In genomic region chrX:107714196-107714811, GRCh38 we compare ENCODE assay signal across 8 cellular contexts.
DNase-seq lines count a peak whose midpoint lies in the region; ATAC-seq lines count a peak whose summit lies in the region.

No MANE protein-coding gene starts in this region.

- DNase-seq in ELF-1 (ENCODE audit: low read depth, low spot score) (peak; percentile 52), T-helper 9 cell (peak; percentile 24), epithelial cell of prostate (ENCODE audit: low read depth, low spot score) (no peak), hippocampal formation (lab: John Stamatoyannopoulos, UW) (no peak), NCI-H82 (lab: John Stamatoyannopoulos, UW) (no peak), NCI-H2081 treated with DMSO at 0.1 percent for 48 hours (lab: John Stamatoyannopoulos, UW) (no peak)

- no peaks in the 10 kb centered on the region for H3K27me3 ChIP-seq in rectal smooth muscle tissue (ENCODE audit: control insufficient read depth, insufficient read depth, low read length)

- H3K4me3 ChIP-seq in rectal smooth muscle tissue (ENCODE audit: low read length): peak overlapping the region; percentile 81

- peak overlapping the region; percentile 78 for H3K27ac ChIP-seq in epithelial cell of prostate
- H3K27ac ChIP-seq in rectal smooth muscle tissue (ENCODE audit: low read depth, low read length): peak overlapping the region; percentile 92

- H3K4me1 ChIP-seq in rectal smooth muscle tissue (ENCODE audit: control insufficient read depth, insufficient read depth, low read length): peaks cover 10% of the 10 kb centered on the region

- no peak for ATAC-seq in HG02870 (IDR thresholded peaks at IDR 0.05; ENCODE audit: unreplicated experiment)

- H3K9ac ChIP-seq in rectal smooth muscle tissue (ENCODE audit: low read length): no peak overlapping the region

- no peaks in the 10 kb centered on the region for H3K36me3 ChIP-seq in rectal smooth muscle tissue (ENCODE audit: control insufficient read depth, insufficient read depth, low read length)

Comparison
In these comparisons a context has a peak if more than half of its experiments do, and no peak if none do; other contexts are left out.
1. DNase-seq: peak in ELF-1 (single experiment) and T-helper 9 cell (single experiment); none in epithelial cell of prostate (single experiment), hippocampal formation (0 of 2), NCI-H82 (single experiment) and NCI-H2081 treated with DMSO at 0.1 percent for 48 hours (single experiment).